ENCODE assay signal across 19 cellular contexts in the genomic region with DNA sequence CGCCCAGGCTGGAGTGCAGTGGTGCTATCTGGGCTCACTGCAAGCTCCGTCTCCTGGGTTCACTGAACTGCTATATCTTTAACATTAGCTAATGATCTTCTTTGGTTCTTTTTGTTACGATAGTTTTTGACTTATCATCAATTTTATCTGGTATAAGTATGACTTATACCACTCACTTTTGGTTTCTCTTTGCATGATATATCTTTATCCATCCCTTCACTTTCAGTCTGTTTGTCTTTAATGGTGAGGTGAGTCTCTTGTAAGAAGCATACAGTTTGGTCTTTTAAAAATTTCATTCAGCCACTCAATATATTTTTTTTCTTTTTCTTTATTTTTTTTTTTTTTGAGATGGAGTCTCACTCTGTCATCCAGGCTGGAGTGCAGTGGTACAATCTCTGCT. TPM values are rescaled to one million over a fixed set of nuclear protein-coding genes. Genes with fewer than 3 reads are reported as not detected.
DNase-seq lines count a peak whose midpoint lies in the region; ATAC-seq and FAIRE-seq lines count a peak whose summit lies in the region.
"Had no signal": no experiment of that assay in that cellular context is flagged by ENCODE, and none has a peak within 500 bp of the region (broad histone marks: within the 10 kb centered on the region; RNA-seq: fewer than 3 reads in every experiment).

No MANE protein-coding gene starts in this region.

- POLR2A ChIA-PET in activated naive CD8-positive, alpha-beta T cell treated with anti-CD3 and anti-CD28 coated beads, Interleukin-2, amount 10 ng/mL, durations not matched to agents 7 days and 5 days (lab: Charles Lee), result no interaction called here

- peak; percentile 71 to 84 for ATAC-seq in activated T-cell treated with anti-CD3 and anti-CD28 coated beads, Interleukin-2, amount 50 U/mL, for 4 hours
- peak; percentile 45 to 64 for ATAC-seq in CD4-positive, CD25-positive, alpha-beta regulatory T cell (ENCODE audit: low read depth in 2 of 2)
- ATAC-seq in activated naive CD8-positive, alpha-beta T cell treated with anti-CD3 and anti-CD28 coated beads, Interleukin-2, amount 10 ng/mL, durations not matched to agents 7 days and 5 days (ENCODE audit: low read depth), result no peak
- ATAC-seq: A549, HepG2 had no signal

- H3K27ac Mint-ChIP-seq in CD4-positive, CD25-positive, alpha-beta regulatory T cell, result no peak overlapping the region
- H3K27ac Mint-ChIP-seq in T-helper 2 cell treated with Interferon-gamma antibody and Interleukin-4, amounts not matched to agents 5 μg/mL and 100 μg/mL, for 36 hours, result peak overlapping the region; percentile 22
- H3K27ac Mint-ChIP-seq in activated naive CD8-positive, alpha-beta T cell treated with anti-CD3 and anti-CD28 coated beads, Interleukin-2, amount 10 ng/mL, durations not matched to agents 7 days and 5 days, result no peak overlapping the region
- H3K27ac Mint-ChIP-seq: CD8-positive, alpha-beta memory T cell; HFFc6 had no signal

- H3K36me3 ChIP-seq in CD4-positive, CD25-positive, alpha-beta regulatory T cell (ENCODE audit: control insufficient read depth, insufficient read depth, low read length), result no peaks in the 10 kb centered on the region
- H3K36me3 ChIP-seq: BE2C had no signal

- no peaks in the 10 kb centered on the region for H3K4me1 ChIP-seq in CD4-positive, CD25-positive, alpha-beta regulatory T cell (ENCODE audit: control insufficient read depth, insufficient read depth, low read length, poor library complexity, severe bottlenecking)
- H3K4me1 ChIP-seq: BE2C, Caco-2 had no signal

- DNase-seq in activated T-cell treated with anti-CD3 and anti-CD28 coated beads, Interleukin-2, amount 50 U/mL, for 4 hours, result no peak
- no peak for DNase-seq in activated T-cell treated with anti-CD3 and anti-CD28 coated beads for 4 hours
- peak in 1 of 3 donors; percentile 63 for DNase-seq in CD4-positive, CD25-positive, alpha-beta regulatory T cell
- DNase-seq in T-helper 2 cell treated with Interferon-gamma antibody and Interleukin-4, amounts not matched to agents 5 μg/mL and 100 μg/mL, for 36 hours (ENCODE audit: low spot score), result no peak
- DNase-seq in activated naive CD8-positive, alpha-beta T cell treated with anti-CD3 and anti-CD28 coated beads, Interleukin-2, amount 10 ng/mL, durations not matched to agents 7 days and 5 days, result no peak
- DNase-seq in GM19239 (ENCODE audit: insufficient read length, low spot score), result no peak
- no peak for DNase-seq in GF-D8 (lab: John Stamatoyannopoulos, UW)
- DNase-seq: BE2C; Caco-2; CD8-positive, alpha-beta memory T cell; DND-41; GDM1; HCEC 1CT; HFFc6 had no signal

- peak overlapping the region; percentile 41 for H3K4me3 ChIP-seq in CD4-positive, CD25-positive, alpha-beta regulatory T cell (ENCODE audit: low read depth, low read length)
- H3K4me3 ChIP-seq: A549 had no signal

- no peaks in the 10 kb centered on the region for H3K9me3 ChIP-seq in CD4-positive, CD25-positive, alpha-beta regulatory T cell (ENCODE audit: control insufficient read depth in 2 of 2, low read length in 2 of 2)
- H3K9me3 ChIP-seq: A549, BE2C, Caco-2 had no signal

- FAIRE-seq in GM19239 (lab: Jason Lieb, UNC), result no peak
- FAIRE-seq: A549, HepG2, HTR-8/SVneo had no signal

- H3K27ac ChIP-seq in CD4-positive, CD25-positive, alpha-beta regulatory T cell (ENCODE audit: insufficient read depth, low read length, poor library complexity, severe bottlenecking), result no peak overlapping the region
- H3K27ac ChIP-seq: A549, C4-2B had no signal

- H3K4me1 Mint-ChIP-seq in activated T-cell treated with anti-CD3 and anti-CD28 coated beads, Interleukin-2, amount 50 U/mL, for 4 hours (ENCODE audit: low read depth), result peaks cover 13% of the 10 kb centered on the region
- peaks cover 2 to 14% (median 13%) of the 10 kb centered on the region in 4 donors for H3K4me1 Mint-ChIP-seq in CD4-positive, CD25-positive, alpha-beta regulatory T cell
- peaks cover 14% of the 10 kb centered on the region for H3K4me1 Mint-ChIP-seq in T-helper 2 cell treated with Interferon-gamma antibody and Interleukin-4, amounts not matched to agents 5 μg/mL and 100 μg/mL, for 36 hours (ENCODE audit: low read depth)
- H3K4me1 Mint-ChIP-seq in activated naive CD8-positive, alpha-beta T cell treated with anti-CD3 and anti-CD28 coated beads, Interleukin-2, amount 10 ng/mL, durations not matched to agents 7 days and 5 days, result peaks cover 12% of the 10 kb centered on the region

- H3K27me3 ChIP-seq in CD4-positive, CD25-positive, alpha-beta regulatory T cell (ENCODE audit: control insufficient read depth, insufficient read depth, low read length), result no peaks in the 10 kb centered on the region
- H3K27me3 ChIP-seq: BE2C had no signal

- no peaks in the 10 kb centered on the region for H3K9me3 Mint-ChIP-seq in activated T-cell treated with anti-CD3 and anti-CD28 coated beads, Interleukin-2, amount 50 U/mL, for 4 hours
- H3K9me3 Mint-ChIP-seq in CD4-positive, CD25-positive, alpha-beta regulatory T cell, result peaks cover 0 to 1% (median 0%) of the 10 kb centered on the region in 7 donors
- H3K9me3 Mint-ChIP-seq in T-helper 2 cell treated with Interferon-gamma antibody and Interleukin-4, amounts not matched to agents 5 μg/mL and 100 μg/mL, for 36 hours, result peaks cover 9% of the 10 kb centered on the region
- peaks cover 1% of the 10 kb centered on the region for H3K9me3 Mint-ChIP-seq in activated naive CD8-positive, alpha-beta T cell treated with anti-CD3 and anti-CD28 coated beads, Interleukin-2, amount 10 ng/mL, durations not matched to agents 7 days and 5 days
- H3K9me3 Mint-ChIP-seq: CD8-positive, alpha-beta memory T cell had no signal

- H3K36me3 Mint-ChIP-seq in activated T-cell treated with anti-CD3 and anti-CD28 coated beads, Interleukin-2, amount 50 U/mL, for 4 hours (ENCODE audit: insufficient read depth), result no peaks in the 10 kb centered on the region
- H3K36me3 Mint-ChIP-seq in CD4-positive, CD25-positive, alpha-beta regulatory T cell, result no peaks in the 10 kb centered on the region
- peaks cover 1% of the 10 kb centered on the region for H3K36me3 Mint-ChIP-seq in T-helper 2 cell treated with Interferon-gamma antibody and Interleukin-4, amounts not matched to agents 5 μg/mL and 100 μg/mL, for 36 hours (ENCODE audit: low read depth)
- peaks cover 2% of the 10 kb centered on the region for H3K36me3 Mint-ChIP-seq in activated naive CD8-positive, alpha-beta T cell treated with anti-CD3 and anti-CD28 coated beads, Interleukin-2, amount 10 ng/mL, durations not matched to agents 7 days and 5 days
- H3K36me3 Mint-ChIP-seq: CD8-positive, alpha-beta memory T cell had no signal

- no peak overlapping the region for H3K4me3 Mint-ChIP-seq in activated T-cell treated with anti-CD3 and anti-CD28 coated beads, Interleukin-2, amount 50 U/mL, for 4 hours
- H3K4me3 Mint-ChIP-seq in CD4-positive, CD25-positive, alpha-beta regulatory T cell, result peak overlapping the region in 2 of 4 donors; percentile 25 to 33
- no peak overlapping the region for H3K4me3 Mint-ChIP-seq in T-helper 2 cell treated with Interferon-gamma antibody and Interleukin-4, amounts not matched to agents 5 μg/mL and 100 μg/mL, for 36 hours
- H3K4me3 Mint-ChIP-seq in activated naive CD8-positive, alpha-beta T cell treated with anti-CD3 and anti-CD28 coated beads, Interleukin-2, amount 10 ng/mL, durations not matched to agents 7 days and 5 days, result peak overlapping the region; percentile 0
- H3K4me3 Mint-ChIP-seq: HFFc6 had no signal

- no peaks in the 10 kb centered on the region for H3K27me3 Mint-ChIP-seq in activated T-cell treated with anti-CD3 and anti-CD28 coated beads, Interleukin-2, amount 50 U/mL, for 4 hours (ENCODE audit: low read depth)
- H3K27me3 Mint-ChIP-seq in CD4-positive, CD25-positive, alpha-beta regulatory T cell, result peaks cover 14% of the 10 kb centered on the region
- H3K27me3 Mint-ChIP-seq in T-helper 2 cell treated with Interferon-gamma antibody and Interleukin-4, amounts not matched to agents 5 μg/mL and 100 μg/mL, for 36 hours (ENCODE audit: low read depth), result peaks cover 2% of the 10 kb centered on the region
- H3K27me3 Mint-ChIP-seq in activated naive CD8-positive, alpha-beta T cell treated with anti-CD3 and anti-CD28 coated beads, Interleukin-2, amount 10 ng/mL, durations not matched to agents 7 days and 5 days, result no peaks in the 10 kb centered on the region

RNA-seq across cellular contexts. Expression of gene ADGRE1, which starts 58.4 kb away (rescaled TPM):
- 1 to 10 TPM; 2.2 to 3.1 (median 2.7) TPM for total RNA-seq in activated T-cell treated with anti-CD3 and anti-CD28 coated beads, Interleukin-2, amount 50 U/mL, for 4 hours
- 2.4 TPM for total RNA-seq in CD4-positive, CD25-positive, alpha-beta regulatory T cell
- 1 to 10 TPM in 3 of 4 donors, under 1 TPM in 1; 0.92 to 2.0 (median 1.2) TPM for polyA plus RNA-seq in CD4-positive, CD25-positive, alpha-beta regulatory T cell
- 1 to 10 TPM in 1 of 2 experiments, under 1 TPM in 1; 0.83 to 1.0 TPM for total RNA-seq in activated naive CD8-positive, alpha-beta T cell treated with anti-CD3 and anti-CD28 coated beads, Interleukin-2, amount 10 ng/mL, durations not matched to agents 7 days and 5 days
- total RNA-seq: Caco-2, HepG2 had no signal
- polyA plus RNA-seq: AG04450, HepG2 had no signal
